ENCODE assay signal across 11 cellular contexts in the genomic region with DNA sequence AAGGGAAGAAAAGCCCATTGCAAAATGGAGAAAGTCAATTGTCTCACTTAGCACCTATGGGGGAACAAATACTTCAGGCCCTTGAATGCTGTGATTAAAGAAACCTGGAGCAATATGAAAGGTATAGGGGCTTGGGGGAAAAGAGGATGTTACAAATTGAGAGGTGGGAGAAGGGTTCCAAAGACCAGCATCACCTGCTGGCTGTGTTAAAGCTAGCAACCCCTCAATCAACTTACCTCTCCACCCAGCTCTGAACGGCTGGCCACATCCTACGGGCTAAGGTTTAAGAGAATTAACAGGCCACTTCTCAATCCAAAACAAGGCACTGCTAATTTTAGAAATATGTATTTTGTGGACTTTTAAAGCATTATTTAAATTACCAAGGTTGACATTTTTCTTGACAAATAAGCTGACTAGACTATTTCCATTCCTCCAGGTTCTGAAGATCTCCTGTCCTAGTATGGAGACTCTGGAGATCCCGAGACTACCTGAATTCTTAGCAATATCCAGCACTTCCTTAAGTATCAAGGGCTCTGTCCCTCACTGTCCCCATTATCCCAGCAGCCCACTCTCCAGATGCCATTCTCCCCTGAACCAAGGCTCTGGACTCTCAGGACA. TPM values are rescaled to one million over a fixed set of nuclear protein-coding genes. Genes with fewer than 3 reads are reported as not detected.
"Had no signal": no experiment of that assay in that cellular context is flagged by ENCODE, and none has a peak within 500 bp of the region (broad histone marks: within the 10 kb centered on the region; RNA-seq: fewer than 3 reads in every experiment).

No MANE protein-coding gene starts in this region.

- DNase-seq: activated CD4-positive, alpha-beta memory T cell treated with anti-CD3 and anti-CD28 coated beads for 36 hours; activated CD8-positive, alpha-beta memory T cell treated with anti-CD3 and anti-CD28 coated beads, Interleukin-2, amount 50 U/mL, for 4 hours; activated T-cell treated with anti-CD3 and anti-CD28 coated beads, Interleukin-2, amount 50 U/mL, for 72 hours; esophagus squamous epithelium; foreskin fibroblast; left cardiac atrium; lower lobe of right lung; naive B cell had no signal

- H3K9me3 Mint-ChIP-seq: activated CD4-positive, alpha-beta memory T cell treated with anti-CD3 and anti-CD28 coated beads for 36 hours; activated T-cell treated with anti-CD3 and anti-CD28 coated beads, Interleukin-2, amount 50 U/mL, for 72 hours; naive B cell had no signal

- H3K27ac Mint-ChIP-seq: activated CD4-positive, alpha-beta memory T cell treated with anti-CD3 and anti-CD28 coated beads for 36 hours; activated T-cell treated with anti-CD3 and anti-CD28 coated beads, Interleukin-2, amount 50 U/mL, for 72 hours had no signal

- ATAC-seq: activated T-cell treated with anti-CD3 and anti-CD28 coated beads, Interleukin-2, amount 50 U/mL, for 72 hours; left cardiac atrium; lower lobe of right lung had no signal

- H3K4me3 Mint-ChIP-seq: activated CD4-positive, alpha-beta memory T cell treated with anti-CD3 and anti-CD28 coated beads for 36 hours; activated T-cell treated with anti-CD3 and anti-CD28 coated beads, Interleukin-2, amount 50 U/mL, for 72 hours; naive B cell had no signal

- H3K27me3 Mint-ChIP-seq: activated CD4-positive, alpha-beta memory T cell treated with anti-CD3 and anti-CD28 coated beads for 36 hours had no signal

RNA-seq across cellular contexts. Expression of gene H2BK1, which starts 1.0 kb away (rescaled TPM):
- total RNA-seq: activated CD4-positive, alpha-beta memory T cell treated with anti-CD3 and anti-CD28 coated beads for 36 hours; astrocyte; cardiac muscle cell; esophagus squamous epithelium; left cardiac atrium; lower lobe of right lung; vagina had no signal

RNA-seq across cellular contexts. Expression of gene ASB10, which starts 24.2 kb away (rescaled TPM):
- total RNA-seq: activated CD4-positive, alpha-beta memory T cell treated with anti-CD3 and anti-CD28 coated beads for 36 hours; activated T-cell treated with anti-CD3 and anti-CD28 coated beads, Interleukin-2, amount 50 U/mL, for 72 hours; astrocyte; esophagus squamous epithelium; lower lobe of right lung; vagina had no signal
